Comparison of ENCODE assay signal across 1 cellular context in the genomic region with DNA sequence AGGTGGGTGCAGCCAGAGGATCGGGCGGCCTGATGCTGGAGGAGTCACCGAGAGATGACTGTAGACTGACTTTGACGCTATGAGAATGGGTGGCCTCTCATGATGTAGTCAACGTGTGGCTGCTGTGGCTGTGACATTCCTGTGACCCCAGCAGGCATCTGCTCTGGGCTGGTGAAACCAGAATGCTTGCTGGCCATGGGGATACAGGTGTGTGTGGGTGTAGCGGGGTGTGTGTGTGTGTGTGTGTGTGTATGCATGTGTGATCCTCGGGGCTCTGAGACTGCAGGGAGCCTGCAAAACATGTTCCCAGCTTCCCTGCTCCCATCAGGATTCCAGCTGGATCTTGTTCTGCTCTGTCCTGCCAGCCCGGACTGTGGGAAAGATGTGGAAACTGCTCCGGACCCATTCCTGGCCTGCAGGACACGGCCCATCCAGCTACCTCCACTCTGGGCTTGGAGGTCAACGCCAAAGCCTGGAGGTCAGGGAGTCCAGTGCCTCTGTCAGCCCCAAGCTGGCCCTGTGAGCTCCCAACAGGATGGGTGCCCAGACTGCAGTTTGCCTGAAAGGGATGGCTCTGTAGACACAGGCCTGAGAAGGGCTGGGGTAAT.
TF ChIP-seq lines count a peak whose summit lies in the region.

No MANE protein-coding gene starts in this region.

TF ChIP-seq in GM12878, 131 proteins besides CTCF, POLR2A, EP300 and RAD21 (continued from another document):
- TF ChIP-seq, protein P1, sequence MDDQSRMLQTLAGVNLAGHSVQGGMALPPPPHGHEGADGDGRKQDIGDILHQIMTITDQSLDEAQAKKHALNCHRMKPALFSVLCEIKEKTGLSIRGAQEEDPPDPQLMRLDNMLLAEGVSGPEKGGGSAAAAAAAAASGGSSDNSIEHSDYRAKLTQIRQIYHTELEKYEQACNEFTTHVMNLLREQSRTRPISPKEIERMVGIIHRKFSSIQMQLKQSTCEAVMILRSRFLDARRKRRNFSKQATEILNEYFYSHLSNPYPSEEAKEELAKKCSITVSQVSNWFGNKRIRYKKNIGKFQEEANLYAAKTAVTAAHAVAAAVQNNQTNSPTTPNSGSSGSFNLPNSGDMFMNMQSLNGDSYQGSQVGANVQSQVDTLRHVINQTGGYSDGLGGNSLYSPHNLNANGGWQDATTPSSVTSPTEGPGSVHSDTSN (IDR thresholded peaks at IDR 0.05; ENCODE audit: insufficient replicate concordance, low read depth, low read length): no peak
- TF ChIP-seq MTA2 (IDR thresholded peaks at IDR 0.05; ENCODE audit: low read depth) (no peak), HDAC6 (IDR thresholded peaks at IDR 0.05; ENCODE audit: unreplicated experiment) (no peak), SMARCA5 (IDR thresholded peaks at IDR 0.05) (no peak)
